In the genomic region with DNA sequence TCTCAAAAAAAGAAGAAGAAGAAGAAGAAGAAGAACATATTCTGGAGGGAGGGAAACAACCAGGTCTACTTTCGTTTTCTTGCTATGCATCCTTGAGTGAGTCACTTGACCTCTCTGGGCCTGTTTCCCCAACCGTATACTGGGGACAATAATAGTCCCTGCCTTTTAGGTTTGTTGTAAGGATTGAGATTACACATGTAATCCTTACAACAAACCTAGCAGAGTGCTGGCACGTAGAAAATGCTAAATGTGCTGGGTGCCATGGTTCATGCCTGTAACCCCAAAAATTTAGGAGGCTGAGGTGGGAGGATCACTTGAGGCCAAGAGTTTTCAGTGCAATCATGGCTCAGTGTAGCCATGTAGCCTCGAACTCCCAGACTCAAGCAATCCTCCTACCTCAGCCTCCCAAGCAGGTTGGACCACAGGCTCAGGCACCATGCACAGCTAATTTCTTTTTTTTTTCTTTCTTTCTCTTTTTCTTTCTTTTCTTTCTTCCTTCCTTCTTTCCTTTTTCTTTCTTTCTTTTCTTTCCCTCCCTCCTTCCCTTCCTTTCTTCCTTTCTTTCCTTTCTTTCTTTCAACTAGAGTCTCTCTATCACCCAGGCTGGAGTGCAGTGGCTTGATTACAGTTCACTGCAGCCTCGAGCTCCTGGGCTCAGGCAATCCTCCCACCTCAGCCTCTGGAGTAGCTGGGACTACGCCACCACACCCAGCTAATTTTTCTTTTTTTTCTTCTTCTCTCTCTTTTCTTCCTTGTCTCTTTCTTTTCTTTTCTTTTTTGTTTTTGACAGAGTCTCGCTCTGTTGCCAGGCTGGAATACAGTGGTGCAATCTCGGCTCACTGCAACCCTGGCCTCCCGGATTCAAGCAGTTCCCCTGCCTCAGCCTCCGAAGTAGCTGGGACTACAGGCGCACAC, we compare ENCODE assay signal across 9 cellular contexts.
A peak's percentile ranks its signal among the peaks of the same experiment; 100 is the strongest.
DNase-seq lines count a peak whose midpoint lies in the region; ATAC-seq, FAIRE-seq and TF ChIP-seq lines count a peak whose summit lies in the region.
"Had no signal": no experiment of that assay in that cellular context is flagged by ENCODE, and none has a peak within 500 bp of the region (broad histone marks: within the 10 kb centered on the region; RNA-seq: fewer than 3 reads in every experiment).

No MANE protein-coding gene starts in this region.

- H4K20me1 ChIP-seq in Loucy (ENCODE audit: insufficient read depth, low read length, poor library complexity, severe bottlenecking): peaks cover 24% of the 10 kb centered on the region

- no peaks in the 10 kb centered on the region for H3K9me3 ChIP-seq in Loucy (ENCODE audit: insufficient read depth, low read depth, low read length)

- H3K9me3 Mint-ChIP-seq in nephron: no peaks in the 10 kb centered on the region

- in situ Hi-C loops in astrocyte of the spinal cord (cut with HindIII; ENCODE audit: low sequenced_read_pairs): no loop called here

- H3K4me1 Mint-ChIP-seq in nephron: peaks cover 11% of the 10 kb centered on the region

- DNase-seq in EH (ENCODE audit: low read depth): peak; percentile 33
- DNase-seq in astrocyte of the spinal cord (ENCODE audit: low read depth, low spot score): peak; percentile 11
- DNase-seq in urothelium cell line (ENCODE audit: low spot score): no peak
- no peak for DNase-seq in NCI-H345 treated with DMSO at 0.1 percent for 48 hours (lab: John Stamatoyannopoulos, UW; ENCODE audit: unreplicated experiment)
- DNase-seq in AG20443 (ENCODE audit: low spot score): no peak
- DNase-seq: NCI-H2171 had no signal

- peaks cover 15% of the 10 kb centered on the region for H3F3A ChIP-seq in Loucy (ENCODE audit: low read depth)

- H3K36me3 Mint-ChIP-seq in nephron (ENCODE audit: low read depth): peaks cover 11% of the 10 kb centered on the region

- TF ChIP-seq CTCF in Loucy (conservative IDR thresholded peaks at IDR 0.05; ENCODE audit: low read length) (no peak), astrocyte of the spinal cord (IDR thresholded peaks at IDR 0.05; ENCODE audit: low read depth, low read length) (no peak), nephron (IDR thresholded peaks at IDR 0.05; ENCODE audit: unreplicated experiment in 3 of 3) (no peak)

- peaks cover 13% of the 10 kb centered on the region for H3K27me3 ChIP-seq in Loucy (ENCODE audit: insufficient read depth, low read length, poor library complexity, severe bottlenecking)

- H3K27me3 Mint-ChIP-seq in nephron (ENCODE audit: low read depth): peaks cover 5% of the 10 kb centered on the region

- H3K27ac Mint-ChIP-seq in nephron: peak overlapping the region; percentile 88 to 94 (median 94)

- peak overlapping the region; percentile 95 for H3K9ac ChIP-seq in Loucy (ENCODE audit: low read depth, low read length, poor library complexity, severe bottlenecking)

- FAIRE-seq in urothelium cell line (lab: Jason Lieb, UNC): no peak

- peaks cover 37% of the 10 kb centered on the region for H3K4me1 ChIP-seq in Loucy (ENCODE audit: insufficient read depth, low read length, poor library complexity, severe bottlenecking)

- H3K4me3 ChIP-seq in Loucy (ENCODE audit: low read length, poor library complexity, severe bottlenecking): no peak overlapping the region
- H3K4me3 ChIP-seq in astrocyte of the spinal cord (ENCODE audit: low read depth, low read length): no peak overlapping the region

- no peak overlapping the region for H2AFZ ChIP-seq in Loucy (ENCODE audit: low read length)

- 0 out of 2 replicates have a peak, but pooled peaks cover 4% of the 10 kb centered on the region for H3K36me3 ChIP-seq in Loucy (ENCODE audit: insufficient read depth, low read length)

- ATAC-seq in HG02970 (IDR thresholded peaks at IDR 0.05; ENCODE audit: low FRiP score, unreplicated experiment): no peak

- H3K4me3 Mint-ChIP-seq in nephron: peak overlapping the region; percentile 56 to 80 (median 80)

- H3K4me2 ChIP-seq in Loucy (ENCODE audit: low read depth, low read length, poor library complexity, severe bottlenecking): peak overlapping the region; percentile 85

- H3K9me2 ChIP-seq in Loucy (replicated peaks; ENCODE audit: low read depth, low read length): no peaks in the 10 kb centered on the region

- H3K79me2 ChIP-seq in Loucy (ENCODE audit: insufficient read depth, low read length): peaks cover 55% of the 10 kb centered on the region

Comparison
In these comparisons a context has a peak if more than half of its experiments do, and no peak if none do; other contexts are left out.
1. DNase-seq: peak in EH (single experiment) and astrocyte of the spinal cord (single experiment); none in urothelium cell line (single experiment), NCI-H345 treated with DMSO at 0.1 percent for 48 hours (single experiment) and AG20443 (single experiment).